In the genomic region with DNA sequence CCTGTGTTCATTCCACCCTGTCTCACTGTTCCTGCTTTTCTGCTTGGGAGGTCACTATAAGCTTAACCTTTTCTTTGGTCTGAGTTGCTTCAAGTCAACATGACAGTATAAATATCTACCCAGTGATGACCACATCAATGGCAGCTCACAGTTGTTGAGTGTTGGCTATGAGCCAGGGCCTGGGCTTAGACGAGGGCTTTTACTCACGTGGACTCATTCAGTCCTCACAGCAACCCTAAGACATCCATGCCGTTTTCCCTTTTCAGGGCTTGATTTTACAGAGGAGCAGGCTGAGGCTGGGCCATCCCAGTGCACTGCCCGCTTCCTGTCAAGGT, we compare ENCODE assay signal across 8 cellular contexts. TPM values are rescaled to one million over a fixed set of nuclear protein-coding genes. Genes with fewer than 3 reads are reported as not detected.
DNase-seq lines count a peak whose midpoint lies in the region; ATAC-seq and TF ChIP-seq lines count a peak whose summit lies in the region.

No MANE protein-coding gene starts in this region.

- ATAC-seq in HG03442 (IDR thresholded peaks at IDR 0.05; ENCODE audit: unreplicated experiment): no peak

- H3K27ac Mint-ChIP-seq in chondrocyte (ENCODE audit: unreplicated experiment): peak overlapping the region; percentile 99
- H3K27ac Mint-ChIP-seq in glutamatergic neuron (ENCODE audit: unreplicated experiment): no peak overlapping the region

- DNase-seq in NCI-H2196 treated with DMSO at 0.1 percent for 48 hours (lab: John Stamatoyannopoulos, UW; ENCODE audit: unreplicated experiment): peak; percentile 52
- no peak for DNase-seq in chondrocyte (ENCODE audit: low spot score)
- peak; percentile 98 for DNase-seq in myocyte (ENCODE audit: low read depth)
- no peak for DNase-seq in glutamatergic neuron
- no peak for DNase-seq in stimulated activated CD4-positive, alpha-beta T cell treated with anti-CD3 and anti-CD28 coated beads, Interleukin-2, amount 100 ng/mL, for 24 hours
- DNase-seq in middle frontal gyrus (ENCODE audit: extremely low spot score, low spot score): no peak

- no peaks in the 10 kb centered on the region for H3K27me3 Mint-ChIP-seq in chondrocyte (ENCODE audit: low read depth)
- peaks cover 5% of the 10 kb centered on the region for H3K27me3 Mint-ChIP-seq in glutamatergic neuron (ENCODE audit: unreplicated experiment)

- H3K36me3 Mint-ChIP-seq in chondrocyte (ENCODE audit: low read depth) (peaks cover 49% of the 10 kb centered on the region), glutamatergic neuron (ENCODE audit: unreplicated experiment) (peaks cover 5% of the 10 kb centered on the region)

- H3K27ac ChIP-seq in BLaER1 treated with 17β-estradiol and CSF1 and Interleukin-3, amounts not matched to agents 10 nM and 100 nM: peak overlapping the region; percentile 9 to 98 (median 81); a peak in 17 of 22 replicates

- no peaks in the 10 kb centered on the region for H3K9me3 ChIP-seq in BLaER1 treated with 17β-estradiol and CSF1 and Interleukin-3, amounts not matched to agents 10 nM and 100 nM (replicated peaks in 1 of 11)

- no peak overlapping the region for H3K4me3 ChIP-seq in BLaER1 treated with 17β-estradiol and CSF1 and Interleukin-3, amounts not matched to agents 10 nM and 100 nM

- peaks cover 89 to 100% (median 99%) of the 10 kb centered on the region in 10 experiments for H3K4me1 ChIP-seq in BLaER1 treated with 17β-estradiol and CSF1 and Interleukin-3, amounts not matched to agents 10 nM and 100 nM

- H3K4me1 Mint-ChIP-seq in chondrocyte (ENCODE audit: low read depth) (peaks cover 43% of the 10 kb centered on the region), glutamatergic neuron (ENCODE audit: low read depth, unreplicated experiment) (peaks cover 11% of the 10 kb centered on the region)

- peak overlapping the region in 10 of 11 experiments; percentile 21 to 90 (median 70); a peak in 17 of 22 replicates for H3K9ac ChIP-seq in BLaER1 treated with 17β-estradiol and CSF1 and Interleukin-3, amounts not matched to agents 10 nM and 100 nM

- TF ChIP-seq CTCF in chondrocyte (IDR thresholded peaks at IDR 0.05): no peak
- no peak for TF ChIP-seq CTCF in glutamatergic neuron (IDR thresholded peaks at IDR 0.05; ENCODE audit: partially characterized antibody, unreplicated experiment)

- H3K4me2 ChIP-seq in BLaER1 treated with 17β-estradiol and CSF1 and Interleukin-3, amounts not matched to agents 10 nM and 100 nM: peak overlapping the region; percentile 79 to 90 (median 82)

- peaks cover 4 to 100% (median 97%) of the 10 kb centered on the region in 11 experiments; a peak in 20 of 22 replicates for H4K20me1 ChIP-seq in BLaER1 treated with 17β-estradiol and CSF1 and Interleukin-3, amounts not matched to agents 10 nM and 100 nM

- H3K4me3 Mint-ChIP-seq in chondrocyte (ENCODE audit: unreplicated experiment) (no peak overlapping the region), glutamatergic neuron (ENCODE audit: unreplicated experiment) (no peak overlapping the region)

- no peaks in the 10 kb centered on the region for H3K27me3 ChIP-seq in BLaER1 treated with 17β-estradiol and CSF1 and Interleukin-3, amounts not matched to agents 10 nM and 100 nM

- H3K9me3 Mint-ChIP-seq in chondrocyte (ENCODE audit: low read depth): no peaks in the 10 kb centered on the region
- H3K9me3 Mint-ChIP-seq in glutamatergic neuron (ENCODE audit: unreplicated experiment): peaks cover 1% of the 10 kb centered on the region

- H3K36me3 ChIP-seq in BLaER1 treated with 17β-estradiol and CSF1 and Interleukin-3, amounts not matched to agents 10 nM and 100 nM: peaks cover 65 to 98% (median 93%) of the 10 kb centered on the region in 11 experiments

RNA-seq across cellular contexts. Expression of a gene that starts 10.2 kb away (rescaled TPM):
- total RNA-seq in chondrocyte (21.8 to 33.2 TPM (median 25.5 TPM) in 3 replicates), myocyte (16.0 and 17.4 TPM in 2 replicates), glutamatergic neuron (ENCODE audit: unreplicated experiment) (36.7 TPM)
- polyA plus RNA-seq in myocyte (2012): 19.4 TPM

RNA-seq across cellular contexts. Expression of a gene that starts 35.5 kb away (rescaled TPM):
- 158 to 195 TPM (median 161 TPM) in 3 replicates for total RNA-seq in chondrocyte
- 78.6 and 81.4 TPM in 2 replicates for total RNA-seq in myocyte
- polyA plus RNA-seq in myocyte (2012): 112 TPM
- 201 TPM for total RNA-seq in glutamatergic neuron (ENCODE audit: unreplicated experiment)

RNA-seq across cellular contexts. Expression of a gene that starts 54.0 kb away (rescaled TPM):
- total RNA-seq in chondrocyte (188 to 197 TPM (median 195 TPM) in 3 replicates), myocyte (12.3 and 17.1 TPM in 2 replicates), glutamatergic neuron (ENCODE audit: unreplicated experiment) (26.0 TPM)
- 84.2 TPM for polyA plus RNA-seq in myocyte (2012)

Comparison
In these comparisons a context has a peak if more than half of its experiments do, and no peak if none do; other contexts are left out.
1. DNase-seq: peak in NCI-H2196 treated with DMSO at 0.1 percent for 48 hours (single experiment) and myocyte (single experiment); none in chondrocyte (single experiment), glutamatergic neuron (single experiment), stimulated activated CD4-positive, alpha-beta T cell treated with anti-CD3 and anti-CD28 coated beads, Interleukin-2, amount 100 ng/mL, for 24 hours (0 of 2) and middle frontal gyrus (single experiment).